In genomic region chr4:70715097-70715496, GRCh38 we compare ENCODE assay signal across 14 cellular contexts. TPM values are rescaled to one million over a fixed set of nuclear protein-coding genes. Genes with fewer than 3 reads are reported as not detected.
A peak's percentile ranks its signal among the peaks of the same experiment; 100 is the strongest.
DNase-seq lines count a peak whose midpoint lies in the region; ATAC-seq, FAIRE-seq and TF ChIP-seq lines count a peak whose summit lies in the region.
"Had no signal": no experiment of that assay in that cellular context is flagged by ENCODE, and none has a peak within 500 bp of the region (broad histone marks: within the 10 kb centered on the region; RNA-seq: fewer than 3 reads in every experiment).

No MANE protein-coding gene starts in this region.

- intact Hi-C loops in activated CD4-positive, alpha-beta T cell treated with anti-CD3 and anti-CD28 coated beads for 36 hours (cut with DNase I, micrococcal nuclease) = no loop called here
- intact Hi-C loops in GM12878 (cut with micrococcal nuclease; ENCODE audit: unreplicated experiment) = no loop called here
- intact Hi-C loops in left lung (cut with DNase I) = no loop called here

- TF ChIP-seq RAD21 in GM12878 (IDR thresholded peaks at IDR 0.05; ENCODE audit: insufficient read depth, low read depth, low read length) = no peak

- H3K4me1 ChIP-seq in GM12878 (ENCODE audit: control insufficient read depth, insufficient read depth, low read length) = peaks cover 33% of the 10 kb centered on the region
- H3K4me1 ChIP-seq in subcutaneous abdominal adipose tissue (ENCODE audit: control insufficient read depth in 5 of 5, insufficient read depth in 5 of 5, low read length in 5 of 5) = peaks cover 0 to 42% (median 33%) of the 10 kb centered on the region in 5 donors
- H3K4me1 ChIP-seq in left lung = peaks cover 13 to 48% of the 10 kb centered on the region in 2 donors

- H4K20me1 ChIP-seq in GM12878 (ENCODE audit: control insufficient read depth, insufficient read depth) = no peaks in the 10 kb centered on the region

- peaks cover 40% of the 10 kb centered on the region for H3K4me1 Mint-ChIP-seq in activated CD4-positive, alpha-beta T cell treated with anti-CD3 and anti-CD28 coated beads for 36 hours
- H3K4me1 Mint-ChIP-seq in activated CD4-positive, alpha-beta T cell treated with anti-CD3 and anti-CD28 coated beads, Interleukin-2, amount 10 ng/mL, durations not matched to agents 7 days and 5 days = peaks cover 35% of the 10 kb centered on the region

- peak overlapping the region; percentile 89 for H3K4me2 ChIP-seq in GM12878 (ENCODE audit: control insufficient read depth, insufficient read depth)

- TF ChIP-seq CTCF in GM12878 (IDR thresholded peaks at IDR 0.05 in 2 of 3, conservative IDR thresholded peaks at IDR 0.05 in 1 of 3; ENCODE audit: control insufficient read depth in 2 of 3, extremely low read depth in 1 of 3, insufficient read depth in 1 of 3, low read depth in 3 of 3, low read length in 3 of 3) = no peak
- TF ChIP-seq CTCF in left lung (IDR thresholded peaks at IDR 0.05) = no peak

- ATAC-seq in activated CD4-positive, alpha-beta T cell treated with anti-CD3 and anti-CD28 coated beads for 36 hours = no peak
- peak; percentile 1 for ATAC-seq in HG03139 (IDR thresholded peaks at IDR 0.05; ENCODE audit: unreplicated experiment)
- peak; percentile 22 for ATAC-seq in GM12878
- no peak for ATAC-seq in left lung

- H3K36me3 Mint-ChIP-seq in activated CD4-positive, alpha-beta T cell treated with anti-CD3 and anti-CD28 coated beads for 36 hours (ENCODE audit: low read depth) = no peaks in the 10 kb centered on the region
- no peaks in the 10 kb centered on the region for H3K36me3 Mint-ChIP-seq in activated CD4-positive, alpha-beta T cell treated with anti-CD3 and anti-CD28 coated beads, Interleukin-2, amount 10 ng/mL, durations not matched to agents 7 days and 5 days (ENCODE audit: low read depth)

- BruUV-seq in GM12878 (replicated peaks; lab: Mats Ljungman, UMichigan) = no TSS peak

- no peaks in the 10 kb centered on the region; the same call in 1 of the 2 replicates for H3K79me2 ChIP-seq in GM12878 (ENCODE audit: control insufficient read depth, insufficient read depth, low read length)

- POLR2A ChIA-PET in activated CD4-positive, alpha-beta T cell treated with anti-CD3 and anti-CD28 coated beads for 36 hours (lab: Charles Lee) = no interaction called here
- POLR2A ChIA-PET in activated CD4-positive, alpha-beta T cell treated with anti-CD3 and anti-CD28 coated beads, Interleukin-2, amount 10 ng/mL, durations not matched to agents 7 days and 5 days (lab: Charles Lee) = no interaction called here
- POLR2A ChIA-PET in GM12878 (lab: Charles Lee) = interaction anchor here (0.6 to 1.6 kb wide), 8 partner anchors 9 to 115 kb away, joined by 3 to 6 read pairs (median 4); no protein-coding TSS in a partner anchor

- no peak overlapping the region for H3K4me3 Mint-ChIP-seq in activated CD4-positive, alpha-beta T cell treated with anti-CD3 and anti-CD28 coated beads for 36 hours
- no peak overlapping the region for H3K4me3 Mint-ChIP-seq in activated CD4-positive, alpha-beta T cell treated with anti-CD3 and anti-CD28 coated beads, Interleukin-2, amount 10 ng/mL, durations not matched to agents 7 days and 5 days

- in situ Hi-C loops in GM12878 (cut with MboI) = no loop called here

- no peaks in the 10 kb centered on the region for H3K9me3 Mint-ChIP-seq in activated CD4-positive, alpha-beta T cell treated with anti-CD3 and anti-CD28 coated beads for 36 hours (ENCODE audit: low read depth)
- H3K9me3 Mint-ChIP-seq in activated CD4-positive, alpha-beta T cell treated with anti-CD3 and anti-CD28 coated beads, Interleukin-2, amount 10 ng/mL, durations not matched to agents 7 days and 5 days = no peaks in the 10 kb centered on the region

- no peaks in the 10 kb centered on the region for H3K27me3 Mint-ChIP-seq in activated CD4-positive, alpha-beta T cell treated with anti-CD3 and anti-CD28 coated beads for 36 hours
- H3K27me3 Mint-ChIP-seq in activated CD4-positive, alpha-beta T cell treated with anti-CD3 and anti-CD28 coated beads, Interleukin-2, amount 10 ng/mL, durations not matched to agents 7 days and 5 days = no peaks in the 10 kb centered on the region

- peak overlapping the region; percentile 9 for H3K27ac Mint-ChIP-seq in activated CD4-positive, alpha-beta T cell treated with anti-CD3 and anti-CD28 coated beads for 36 hours
- no peak overlapping the region for H3K27ac Mint-ChIP-seq in activated CD4-positive, alpha-beta T cell treated with anti-CD3 and anti-CD28 coated beads, Interleukin-2, amount 10 ng/mL, durations not matched to agents 7 days and 5 days

- CTCF ChIA-PET in activated CD4-positive, alpha-beta T cell treated with anti-CD3 and anti-CD28 coated beads for 36 hours (lab: Charles Lee) = interaction anchor here (0.8 to 1.0 kb wide), 3 partner anchors 19 to 23 kb away, joined by 3 to 4 read pairs (median 3); no protein-coding TSS in a partner anchor
- CTCF ChIA-PET in activated CD4-positive, alpha-beta T cell treated with anti-CD3 and anti-CD28 coated beads, Interleukin-2, amount 10 ng/mL, durations not matched to agents 7 days and 5 days (lab: Charles Lee) = interaction anchor here (1.0 to 1.4 kb wide), 2 partner anchors 11 to 21 kb away, joined by 3 to 5 read pairs; no protein-coding TSS in a partner anchor
- CTCF ChIA-PET in GM12878 (lab: Yijun Ruan, JAX) = interaction anchor here (0.9 to 5.0 kb wide), 7 partner anchors 9 to 25 kb away, joined by 3 to 41 read pairs (median 5); no protein-coding TSS in a partner anchor

- FAIRE-seq in GM12878 (lab: Jason Lieb, UNC) = no peak

- SMC1A ChIA-PET in GM12878 (lab: Charles Lee; ENCODE audit: uncharacterized antibody, unreplicated experiment) = interaction anchor here (0.9 to 5.9 kb wide), 9 partner anchors 8 to 128 kb away, joined by 3 to 65 read pairs (median 4); no protein-coding TSS in a partner anchor

- H3K9ac ChIP-seq in GM12878 (ENCODE audit: control insufficient read depth, insufficient read depth, low read length) = no peak overlapping the region
- H3K9ac ChIP-seq in subcutaneous abdominal adipose tissue (ENCODE audit: low read length in 5 of 5) = peak overlapping the region in 1 of 5 donors; percentile 60

- H3K27ac ChIP-seq in GM12878 (ENCODE audit: control insufficient read depth, insufficient read depth) (peak overlapping the region; percentile 72), subcutaneous abdominal adipose tissue (ENCODE audit: low read depth, low read length) (peak overlapping the region; percentile 46), left lung (peak overlapping the region in 1 of 2 donors; percentile 40)
- H3K27ac ChIP-seq: 22Rv1, thoracic aorta had no signal

- RAD21 ChIA-PET in GM12878 (lab: Charles Lee; ENCODE audit: unreplicated experiment) = interaction anchor here (0.8 to 4.8 kb wide), 7 partner anchors 9 to 58 kb away, joined by 3 to 43 read pairs (median 5); no protein-coding TSS in a partner anchor

- 30% methylated on average over 6 of the region's 6 CpGs for whole genome bisulfite sequencing in GM12878 (ENCODE audit: insufficient coverage, insufficient replicate concordance, low lambda C conversion rate, missing lambda C conversion rate)

- no peak overlapping the region; the same call in 1 of the 2 replicates for H2AFZ ChIP-seq in GM12878 (ENCODE audit: control insufficient read depth, low read depth, low read length)

- H3K27me3 ChIP-seq in GM12878 (replicated peaks in 1 of 2; ENCODE audit: control insufficient read depth in 2 of 2, insufficient read depth in 2 of 2, low read length in 1 of 2) = no peaks in the 10 kb centered on the region
- H3K27me3 ChIP-seq in subcutaneous abdominal adipose tissue (ENCODE audit: control insufficient read depth in 5 of 5, insufficient read depth in 4 of 5, low read length in 5 of 5) = no peaks in the 10 kb centered on the region
- no peaks in the 10 kb centered on the region for H3K27me3 ChIP-seq in left lung

- H3K4me3 ChIP-seq in GM12878 (peak overlapping the region; percentile 13; the same call in 1 of the 2 replicates), subcutaneous abdominal adipose tissue (ENCODE audit: low read depth in 1 of 5, low read length in 5 of 5) (peak overlapping the region in 1 of 5 donors; percentile 37), left lung (no peak overlapping the region)
- H3K4me3 ChIP-seq: thoracic aorta had no signal

- TF ChIP-seq POLR2A in GM12878 (IDR thresholded peaks at IDR 0.05; ENCODE audit: low read depth, low read length) = no peak

- no peak for TF ChIP-seq EP300 in GM12878 (IDR thresholded peaks at IDR 0.05; ENCODE audit: borderline replicate concordance in 1 of 2, control insufficient read depth in 1 of 2, low read depth in 2 of 2, low read length in 2 of 2)

- H3K36me3 ChIP-seq in GM12878 (ENCODE audit: control insufficient read depth in 2 of 2, insufficient read depth in 2 of 2, low read length in 1 of 2) = no peaks in the 10 kb centered on the region
- no peaks in the 10 kb centered on the region for H3K36me3 ChIP-seq in subcutaneous abdominal adipose tissue (ENCODE audit: control insufficient read depth in 5 of 5, insufficient read depth in 5 of 5, low read length in 5 of 5)
- no peaks in the 10 kb centered on the region for H3K36me3 ChIP-seq in left lung
- H3K36me3 ChIP-seq: thoracic aorta had no signal

- no peak for DNase-seq in activated CD4-positive, alpha-beta T cell treated with anti-CD3 and anti-CD28 coated beads for 36 hours
- DNase-seq in activated CD4-positive, alpha-beta T cell treated with anti-CD3 and anti-CD28 coated beads, Interleukin-2, amount 10 ng/mL, durations not matched to agents 7 days and 5 days = no peak
- DNase-seq in GM12878 (ENCODE audit: low read depth, low spot score) = no peak
- DNase-seq in NCI-H82 (lab: John Stamatoyannopoulos, UW) = no peak
- DNase-seq in activated CD8-positive, alpha-beta memory T cell treated with anti-CD3 and anti-CD28 coated beads, Interleukin-2, amount 50 U/mL, for 48 hours = no peak
- no peak for DNase-seq in left lung
- DNase-seq: H7, hippocampal formation, NCI-H2227 treated with DMSO at 0.1 percent for 48 hours, SW 1271 had no signal

- H3K9me3 ChIP-seq in GM12878 (replicated peaks; ENCODE audit: control insufficient read depth, insufficient read depth, low read length) = no peaks in the 10 kb centered on the region
- H3K9me3 ChIP-seq in subcutaneous abdominal adipose tissue (ENCODE audit: control insufficient read depth in 5 of 5, low read length in 5 of 5) = no peaks in the 10 kb centered on the region
- no peaks in the 10 kb centered on the region for H3K9me3 ChIP-seq in left lung
- H3K9me3 ChIP-seq: thoracic aorta had no signal

RNA-seq across cellular contexts. Expression of gene RUFY3, which starts 6.7 kb away (rescaled TPM):
- 10 to 100 TPM; 10.6 to 11.2 TPM for total RNA-seq in activated CD4-positive, alpha-beta T cell treated with anti-CD3 and anti-CD28 coated beads for 36 hours
- 10 to 100 TPM; 28.6 to 29.3 TPM for total RNA-seq in activated CD4-positive, alpha-beta T cell treated with anti-CD3 and anti-CD28 coated beads, Interleukin-2, amount 10 ng/mL, durations not matched to agents 7 days and 5 days
- 41.0 and 44.3 TPM in 2 replicates for total RNA-seq in GM12878 (2013; cell fraction: nucleolus; rRNA removed)
- 20.9 and 23.9 TPM in 2 replicates for total RNA-seq in GM12878 (2014; rRNA removed)
- 26.9 and 27.7 TPM in 2 replicates for total RNA-seq in GM12878 (2014; rRNA removed; fragmentation: Illumina TruSeq; extraction: Trizol)
- 22.5 and 28.3 TPM in 2 replicates for total RNA-seq in GM12878 (2021)
- 9.8 TPM for polyA plus RNA-seq in GM12878 (2011; ENCODE audit: low read depth)
- 9.1 and 9.4 TPM in 2 replicates for polyA plus RNA-seq in GM12878 (2011; rRNA removed)
- polyA plus RNA-seq in GM12878 (2011; cell fraction: cytosol; rRNA removed) = 1.9 and 2.9 TPM in 2 replicates
- polyA plus RNA-seq in GM12878 (2011; cell fraction: nucleus; rRNA removed) = 9.2 and 9.6 TPM in 2 replicates
- polyA plus RNA-seq in GM12878 (2012) = 10.1 and 12.5 TPM in 2 replicates
- 21.4 and 35.8 TPM in 2 replicates for polyA plus RNA-seq in GM12878 (2014; fragmentation: Illumina TruSeq; extraction: Trizol)
- 1 to 10 TPM; 6.5 to 7.3 TPM for polyA plus RNA-seq in GM12878 (2014; fragmentation: Nextera tagmentation; extraction: Ambion mirVana)
- 14.8 and 15.1 TPM in 2 replicates for polyA plus RNA-seq in GM12878 (2014; rRNA removed)
- polyA plus RNA-seq in GM12878 (2016; fragmentation: Nextera tagmentation; extraction: Ambion mirVana) = 10 to 100 TPM in 1 of 2 experiments, 1 to 10 TPM in 1; 5.1 to 11.1 TPM
- 3.1 and 5.6 TPM in 2 replicates for polyA minus RNA-seq in GM12878 (2011; rRNA and poly(A)+ RNA removed)
- 1.7 and 2.3 TPM in 2 replicates for polyA minus RNA-seq in GM12878 (2011; cell fraction: cytosol; rRNA and poly(A)+ RNA removed)
- polyA minus RNA-seq in GM12878 (2011; cell fraction: nucleus; rRNA and poly(A)+ RNA removed) = 4.6 and 7.8 TPM in 2 replicates
- total RNA-seq in left lung = 10 to 100 TPM; 59.9 to 65.5 TPM

RNA-seq across cellular contexts. Expression of gene UTP3, which starts 26.8 kb away (rescaled TPM):
- total RNA-seq in activated CD4-positive, alpha-beta T cell treated with anti-CD3 and anti-CD28 coated beads for 36 hours = 10 to 100 TPM; 32.6 to 34.3 TPM
- 10 to 100 TPM; 38.1 to 40.2 TPM for total RNA-seq in activated CD4-positive, alpha-beta T cell treated with anti-CD3 and anti-CD28 coated beads, Interleukin-2, amount 10 ng/mL, durations not matched to agents 7 days and 5 days
- 16.7 and 17.2 TPM in 2 replicates for total RNA-seq in GM12878 (2013; cell fraction: nucleolus; rRNA removed)
- total RNA-seq in GM12878 (2014; rRNA removed) (19.9 and 22.1 TPM in 2 replicates), GM12878 (2014; rRNA removed; fragmentation: Illumina TruSeq; extraction: Trizol) (28.5 and 29.2 TPM in 2 replicates), GM12878 (2021) (33.3 and 34.2 TPM in 2 replicates), left lung (10 to 100 TPM; 21.5 to 28.0 TPM)
- 25.5 TPM for polyA plus RNA-seq in GM12878 (2011; ENCODE audit: low read depth)
- polyA plus RNA-seq in GM12878 (2011; rRNA removed) (18.7 and 23.6 TPM in 2 replicates), GM12878 (2014; fragmentation: Illumina TruSeq; extraction: Trizol) (60.7 and 66.8 TPM in 2 replicates), GM12878 (2014; fragmentation: Nextera tagmentation; extraction: Ambion mirVana) (10 to 100 TPM; 15.8 to 21.1 TPM), GM12878 (2014; rRNA removed) (33.5 and 38.9 TPM in 2 replicates), GM12878 (2016; fragmentation: Nextera tagmentation; extraction: Ambion mirVana) (10 to 100 TPM; 21.5 to 23.4 TPM)
- 12.4 and 14.0 TPM in 2 replicates for polyA plus RNA-seq in GM12878 (2011; cell fraction: cytosol; rRNA removed)
- polyA plus RNA-seq in GM12878 (2011; cell fraction: nucleus; rRNA removed) = 10.9 and 16.4 TPM in 2 replicates
- 32.8 and 41.8 TPM in 2 replicates for polyA plus RNA-seq in GM12878 (2012)
- 6.1 and 6.9 TPM in 2 replicates for polyA minus RNA-seq in GM12878 (2011; rRNA and poly(A)+ RNA removed)
- polyA minus RNA-seq in GM12878 (2011; cell fraction: cytosol; rRNA and poly(A)+ RNA removed) = 3.3 and 4.9 TPM in 2 replicates
- 4.6 and 7.4 TPM in 2 replicates for polyA minus RNA-seq in GM12878 (2011; cell fraction: nucleus; rRNA and poly(A)+ RNA removed)

RNA-seq across cellular contexts. Expression of gene JCHAIN, which starts 48.8 kb away (rescaled TPM):
- not detected for total RNA-seq in activated CD4-positive, alpha-beta T cell treated with anti-CD3 and anti-CD28 coated beads for 36 hours
- under 1 TPM in 1 of 2 experiments, not detected in 1; 0.23 TPM for total RNA-seq in activated CD4-positive, alpha-beta T cell treated with anti-CD3 and anti-CD28 coated beads, Interleukin-2, amount 10 ng/mL, durations not matched to agents 7 days and 5 days
- total RNA-seq in GM12878 (2013; cell fraction: nucleolus; rRNA removed) = 113 and 148 TPM in 2 replicates
- total RNA-seq in GM12878 (2014; rRNA removed) (284 and 330 TPM in 2 replicates), GM12878 (2014; rRNA removed; fragmentation: Illumina TruSeq; extraction: Trizol) (410 and 436 TPM in 2 replicates), GM12878 (2021) (276 and 280 TPM in 2 replicates), left lung (100 to 1,000 TPM in 1 of 2 donors, 10 to 100 TPM in 1; 92.6 to 184 TPM)
- polyA plus RNA-seq in GM12878 (2011; ENCODE audit: low read depth) = 759 TPM
- polyA plus RNA-seq in GM12878 (2011; rRNA removed) (183 and 188 TPM in 2 replicates), GM12878 (2014; fragmentation: Illumina TruSeq; extraction: Trizol) (787 and 820 TPM in 2 replicates), GM12878 (2014; fragmentation: Nextera tagmentation; extraction: Ambion mirVana) (1,000 to 10,000 TPM in 1 of 2 experiments, 100 to 1,000 TPM in 1; 617 to 1,045 TPM), GM12878 (2014; rRNA removed) (419 and 468 TPM in 2 replicates), GM12878 (2016; fragmentation: Nextera tagmentation; extraction: Ambion mirVana) (100 to 1,000 TPM; 505 to 555 TPM)
- polyA plus RNA-seq in GM12878 (2011; cell fraction: cytosol; rRNA removed) = 123 and 126 TPM in 2 replicates
- polyA plus RNA-seq in GM12878 (2011; cell fraction: nucleus; rRNA removed) = 54.4 and 69.2 TPM in 2 replicates
- 415 and 928 TPM in 2 replicates for polyA plus RNA-seq in GM12878 (2012)
- polyA minus RNA-seq in GM12878 (2011; rRNA and poly(A)+ RNA removed) = 120 and 211 TPM in 2 replicates
- polyA minus RNA-seq in GM12878 (2011; cell fraction: cytosol; rRNA and poly(A)+ RNA removed) = 47.6 and 68.1 TPM in 2 replicates
- polyA minus RNA-seq in GM12878 (2011; cell fraction: nucleus; rRNA and poly(A)+ RNA removed) = 7.1 and 11.6 TPM in 2 replicates
- total RNA-seq: H7 had no signal

Comparison
In these comparisons a context has a peak if more than half of its experiments do, and no peak if none do; other contexts are left out.
1. ATAC-seq: peak in HG03139 (single experiment) and GM12878 (single experiment); none in activated CD4-positive, alpha-beta T cell treated with anti-CD3 and anti-CD28 coated beads for 36 hours (single experiment) and left lung (single experiment).
2. RNA of gene JCHAIN, which starts 48.8 kb away (total RNA-seq): 113 to 436 TPM in GM12878 and 92.6 to 184 TPM in left lung; 0.23 TPM in activated CD4-positive, alpha-beta T cell treated with anti-CD3 and anti-CD28 coated beads, Interleukin-2, amount 10 ng/mL, durations not matched to agents 7 days and 5 days and not detected in activated CD4-positive, alpha-beta T cell treated with anti-CD3 and anti-CD28 coated beads for 36 hours; every median in the first group is over 10 times any median in the second.